ENCODE assay signal across 1 cellular context in the genomic region with DNA sequence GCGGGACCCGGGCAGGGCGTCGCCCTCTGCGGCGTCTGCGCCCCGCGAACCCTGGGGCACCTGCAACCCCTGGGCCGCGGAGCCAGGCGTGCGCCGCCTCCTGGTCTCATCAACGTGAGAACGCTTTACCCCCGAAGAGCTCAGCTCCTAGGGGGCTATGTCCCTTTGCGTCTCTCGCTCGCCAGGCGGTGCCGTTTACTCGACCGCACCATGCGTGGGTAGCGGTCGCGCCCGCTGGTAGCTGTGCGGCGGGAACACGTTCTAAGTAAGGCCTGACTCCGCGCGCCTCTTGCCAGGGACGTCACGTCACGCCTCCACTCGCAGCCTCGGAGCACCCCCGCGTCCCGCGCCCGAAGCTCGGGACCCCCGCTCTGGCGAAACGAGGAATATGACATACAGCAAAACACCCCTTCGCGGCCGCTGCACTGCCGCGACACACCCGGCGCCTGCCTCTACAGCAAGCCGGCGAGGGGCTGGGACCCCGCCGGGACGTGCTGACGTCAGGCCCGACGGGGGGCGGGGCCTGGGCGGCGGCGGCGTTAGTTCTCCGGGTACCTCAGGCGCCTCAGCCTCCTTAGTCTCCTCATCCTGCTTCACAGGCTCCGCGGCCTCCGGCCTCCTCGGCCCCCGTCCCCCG.
A peak's percentile ranks its signal among the peaks of the same experiment; 100 is the strongest.
TF ChIP-seq lines count a peak whose summit lies in the region.

A gene with protein sequence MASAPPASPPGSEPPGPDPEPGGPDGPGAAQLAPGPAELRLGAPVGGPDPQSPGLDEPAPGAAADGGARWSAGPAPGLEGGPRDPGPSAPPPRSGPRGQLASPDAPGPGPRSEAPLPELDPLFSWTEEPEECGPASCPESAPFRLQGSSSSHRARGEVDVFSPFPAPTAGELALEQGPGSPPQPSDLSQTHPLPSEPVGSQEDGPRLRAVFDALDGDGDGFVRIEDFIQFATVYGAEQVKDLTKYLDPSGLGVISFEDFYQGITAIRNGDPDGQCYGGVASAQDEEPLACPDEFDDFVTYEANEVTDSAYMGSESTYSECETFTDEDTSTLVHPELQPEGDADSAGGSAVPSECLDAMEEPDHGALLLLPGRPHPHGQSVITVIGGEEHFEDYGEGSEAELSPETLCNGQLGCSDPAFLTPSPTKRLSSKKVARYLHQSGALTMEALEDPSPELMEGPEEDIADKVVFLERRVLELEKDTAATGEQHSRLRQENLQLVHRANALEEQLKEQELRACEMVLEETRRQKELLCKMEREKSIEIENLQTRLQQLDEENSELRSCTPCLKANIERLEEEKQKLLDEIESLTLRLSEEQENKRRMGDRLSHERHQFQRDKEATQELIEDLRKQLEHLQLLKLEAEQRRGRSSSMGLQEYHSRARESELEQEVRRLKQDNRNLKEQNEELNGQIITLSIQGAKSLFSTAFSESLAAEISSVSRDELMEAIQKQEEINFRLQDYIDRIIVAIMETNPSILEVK (plus strand): TSS at position 568 of the 637 bp plus-strand sequence. CDS start 358 bp downstream, outside the sequence.

TF ChIP-seq in HepG2, 621 proteins besides CTCF, POLR2A, EP300 and RAD21 (continued from another document and continues in another):
- TF ChIP-seq, protein P1, sequence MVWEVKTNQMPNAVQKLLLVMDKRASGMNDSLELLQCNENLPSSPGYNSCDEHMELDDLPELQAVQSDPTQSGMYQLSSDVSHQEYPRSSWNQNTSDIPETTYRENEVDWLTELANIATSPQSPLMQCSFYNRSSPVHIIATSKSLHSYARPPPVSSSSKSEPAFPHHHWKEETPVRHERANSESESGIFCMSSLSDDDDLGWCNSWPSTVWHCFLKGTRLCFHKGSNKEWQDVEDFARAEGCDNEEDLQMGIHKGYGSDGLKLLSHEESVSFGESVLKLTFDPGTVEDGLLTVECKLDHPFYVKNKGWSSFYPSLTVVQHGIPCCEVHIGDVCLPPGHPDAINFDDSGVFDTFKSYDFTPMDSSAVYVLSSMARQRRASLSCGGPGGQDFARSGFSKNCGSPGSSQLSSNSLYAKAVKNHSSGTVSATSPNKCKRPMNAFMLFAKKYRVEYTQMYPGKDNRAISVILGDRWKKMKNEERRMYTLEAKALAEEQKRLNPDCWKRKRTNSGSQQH (CRISPR knock-in tag; IDR thresholded peaks at IDR 0.05; ENCODE audit: low read depth): no peak
- TF ChIP-seq GLI4 (CRISPR knock-in tag; IDR thresholded peaks at IDR 0.05; ENCODE audit: borderline replicate concordance): no peak
- TF ChIP-seq NBN (conservative IDR thresholded peaks at IDR 0.05): no peak
- no peak; the same call in 1 of the 2 replicates for TF ChIP-seq SAFB2 (CRISPR knock-in tag; IDR thresholded peaks at IDR 0.05; ENCODE audit: borderline replicate concordance, low read depth)
- TF ChIP-seq, protein P2, sequence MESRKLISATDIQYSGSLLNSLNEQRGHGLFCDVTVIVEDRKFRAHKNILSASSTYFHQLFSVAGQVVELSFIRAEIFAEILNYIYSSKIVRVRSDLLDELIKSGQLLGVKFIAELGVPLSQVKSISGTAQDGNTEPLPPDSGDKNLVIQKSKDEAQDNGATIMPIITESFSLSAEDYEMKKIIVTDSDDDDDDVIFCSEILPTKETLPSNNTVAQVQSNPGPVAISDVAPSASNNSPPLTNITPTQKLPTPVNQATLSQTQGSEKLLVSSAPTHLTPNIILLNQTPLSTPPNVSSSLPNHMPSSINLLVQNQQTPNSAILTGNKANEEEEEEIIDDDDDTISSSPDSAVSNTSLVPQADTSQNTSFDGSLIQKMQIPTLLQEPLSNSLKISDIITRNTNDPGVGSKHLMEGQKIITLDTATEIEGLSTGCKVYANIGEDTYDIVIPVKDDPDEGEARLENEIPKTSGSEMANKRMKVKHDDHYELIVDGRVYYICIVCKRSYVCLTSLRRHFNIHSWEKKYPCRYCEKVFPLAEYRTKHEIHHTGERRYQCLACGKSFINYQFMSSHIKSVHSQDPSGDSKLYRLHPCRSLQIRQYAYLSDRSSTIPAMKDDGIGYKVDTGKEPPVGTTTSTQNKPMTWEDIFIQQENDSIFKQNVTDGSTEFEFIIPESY (CRISPR knock-in tag; IDR thresholded peaks at IDR 0.05): peak; percentile 12; the same call in 1 of the 2 replicates
- no peak for TF ChIP-seq MBD4 (IDR thresholded peaks at IDR 0.05; ENCODE audit: borderline replicate concordance, low read length)
- TF ChIP-seq ESRRA (CRISPR knock-in tag; IDR thresholded peaks at IDR 0.05; ENCODE audit: low read depth): no peak
- TF ChIP-seq ZBTB7B (CRISPR knock-in tag; IDR thresholded peaks at IDR 0.05): peak; percentile 70
- TF ChIP-seq KLF12 (CRISPR knock-in tag; IDR thresholded peaks at IDR 0.05; ENCODE audit: borderline replicate concordance): peak; percentile 65; the same call in 1 of the 2 replicates
- no peak for TF ChIP-seq ZFP62 (CRISPR knock-in tag; IDR thresholded peaks at IDR 0.05)
- peak; percentile 75 for TF ChIP-seq EED (CRISPR knock-in tag; IDR thresholded peaks at IDR 0.05)
- peak; percentile 88; the same call in 1 of the 2 replicates for TF ChIP-seq NAIF1 (CRISPR knock-in tag; IDR thresholded peaks at IDR 0.05; ENCODE audit: borderline replicate concordance)
- TF ChIP-seq ZNF629 (CRISPR knock-in tag; conservative IDR thresholded peaks at IDR 0.05): 0 out of 2 replicates have a peak, but pooled peaks have one; percentile 20
- TF ChIP-seq, protein P3, sequence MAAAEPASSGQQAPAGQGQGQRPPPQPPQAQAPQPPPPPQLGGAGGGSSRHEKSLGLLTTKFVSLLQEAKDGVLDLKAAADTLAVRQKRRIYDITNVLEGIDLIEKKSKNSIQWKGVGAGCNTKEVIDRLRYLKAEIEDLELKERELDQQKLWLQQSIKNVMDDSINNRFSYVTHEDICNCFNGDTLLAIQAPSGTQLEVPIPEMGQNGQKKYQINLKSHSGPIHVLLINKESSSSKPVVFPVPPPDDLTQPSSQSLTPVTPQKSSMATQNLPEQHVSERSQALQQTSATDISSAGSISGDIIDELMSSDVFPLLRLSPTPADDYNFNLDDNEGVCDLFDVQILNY (CRISPR knock-in tag; conservative IDR thresholded peaks at IDR 0.05): 0 out of 2 replicates have a peak, but pooled peaks have one; percentile 12
- no peak for TF ChIP-seq ZBTB1 (CRISPR knock-in tag; IDR thresholded peaks at IDR 0.05; ENCODE audit: borderline replicate concordance)
- TF ChIP-seq ELF4 (CRISPR knock-in tag; IDR thresholded peaks at IDR 0.05; ENCODE audit: borderline replicate concordance): 0 out of 2 replicates have a peak, but pooled peaks have one; percentile 17
- TF ChIP-seq, protein P4, sequence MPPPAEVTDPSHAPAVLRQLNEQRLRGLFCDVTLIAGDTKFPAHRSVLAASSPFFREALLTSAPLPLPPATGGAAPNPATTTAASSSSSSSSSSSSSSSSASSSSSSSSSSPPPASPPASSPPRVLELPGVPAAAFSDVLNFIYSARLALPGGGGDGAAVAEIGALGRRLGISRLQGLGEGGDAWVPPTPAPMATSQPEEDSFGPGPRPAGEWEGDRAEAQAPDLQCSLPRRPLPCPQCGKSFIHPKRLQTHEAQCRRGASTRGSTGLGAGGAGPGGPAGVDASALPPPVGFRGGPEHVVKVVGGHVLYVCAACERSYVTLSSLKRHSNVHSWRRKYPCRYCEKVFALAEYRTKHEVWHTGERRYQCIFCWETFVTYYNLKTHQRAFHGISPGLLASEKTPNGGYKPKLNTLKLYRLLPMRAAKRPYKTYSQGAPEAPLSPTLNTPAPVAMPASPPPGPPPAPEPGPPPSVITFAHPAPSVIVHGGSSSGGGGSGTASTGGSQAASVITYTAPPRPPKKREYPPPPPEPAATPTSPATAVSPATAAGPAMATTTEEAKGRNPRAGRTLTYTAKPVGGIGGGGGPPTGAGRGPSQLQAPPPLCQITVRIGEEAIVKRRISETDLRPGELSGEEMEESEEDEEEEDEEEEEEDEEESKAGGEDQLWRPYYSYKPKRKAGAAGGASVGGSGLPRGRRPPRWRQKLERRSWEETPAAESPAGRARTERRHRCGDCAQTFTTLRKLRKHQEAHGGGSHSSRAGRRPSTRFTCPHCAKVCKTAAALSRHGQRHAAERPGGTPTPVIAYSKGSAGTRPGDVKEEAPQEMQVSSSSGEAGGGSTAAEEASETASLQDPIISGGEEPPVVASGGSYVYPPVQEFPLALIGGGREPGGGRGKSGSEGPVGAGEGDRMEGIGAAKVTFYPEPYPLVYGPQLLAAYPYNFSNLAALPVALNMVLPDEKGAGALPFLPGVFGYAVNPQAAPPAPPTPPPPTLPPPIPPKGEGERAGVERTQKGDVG (CRISPR knock-in tag; IDR thresholded peaks at IDR 0.05; ENCODE audit: borderline replicate concordance): 0 out of 2 replicates have a peak, but pooled peaks have one; percentile 62
- no peak for TF ChIP-seq MZF1 (CRISPR knock-in tag; IDR thresholded peaks at IDR 0.05; ENCODE audit: borderline replicate concordance)
- no peak for TF ChIP-seq ZNF432 (CRISPR knock-in tag; IDR thresholded peaks at IDR 0.05; ENCODE audit: borderline replicate concordance)
- peak; percentile 88 for TF ChIP-seq HIVEP1 (CRISPR knock-in tag; IDR thresholded peaks at IDR 0.05)
- TF ChIP-seq, protein P5, sequence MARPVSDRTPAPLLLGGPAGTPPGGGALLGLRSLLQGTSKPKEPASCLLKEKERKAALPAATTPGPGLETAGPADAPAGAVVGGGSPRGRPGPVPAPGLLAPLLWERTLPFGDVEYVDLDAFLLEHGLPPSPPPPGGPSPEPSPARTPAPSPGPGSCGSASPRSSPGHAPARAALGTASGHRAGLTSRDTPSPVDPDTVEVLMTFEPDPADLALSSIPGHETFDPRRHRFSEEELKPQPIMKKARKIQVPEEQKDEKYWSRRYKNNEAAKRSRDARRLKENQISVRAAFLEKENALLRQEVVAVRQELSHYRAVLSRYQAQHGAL (CRISPR knock-in tag; IDR thresholded peaks at IDR 0.05; ENCODE audit: not compliant biosample characterization): no peak
- TF ChIP-seq SRSF9 (IDR thresholded peaks at IDR 0.05; ENCODE audit: borderline replicate concordance, insufficient read depth, low read depth, low read length, poor library complexity, severe bottlenecking): no peak
- peak; percentile 89 for TF ChIP-seq CREB1 (IDR thresholded peaks at IDR 0.05)
- peak; percentile 72; the same call in 1 of the 2 replicates for TF ChIP-seq CREB1 (CRISPR knock-in tag; IDR thresholded peaks at IDR 0.05)
- no peak for TF ChIP-seq ZNF562 (CRISPR knock-in tag; IDR thresholded peaks at IDR 0.05; ENCODE audit: borderline replicate concordance)
- TF ChIP-seq ZNF546 (CRISPR knock-in tag; conservative IDR thresholded peaks at IDR 0.05): no peak; the same call in 1 of the 2 replicates
- TF ChIP-seq RFX1 (IDR thresholded peaks at IDR 0.05): no peak
- peak; percentile 67 for TF ChIP-seq KMT2B (CRISPR knock-in tag; IDR thresholded peaks at IDR 0.05)
- TF ChIP-seq, protein P6, sequence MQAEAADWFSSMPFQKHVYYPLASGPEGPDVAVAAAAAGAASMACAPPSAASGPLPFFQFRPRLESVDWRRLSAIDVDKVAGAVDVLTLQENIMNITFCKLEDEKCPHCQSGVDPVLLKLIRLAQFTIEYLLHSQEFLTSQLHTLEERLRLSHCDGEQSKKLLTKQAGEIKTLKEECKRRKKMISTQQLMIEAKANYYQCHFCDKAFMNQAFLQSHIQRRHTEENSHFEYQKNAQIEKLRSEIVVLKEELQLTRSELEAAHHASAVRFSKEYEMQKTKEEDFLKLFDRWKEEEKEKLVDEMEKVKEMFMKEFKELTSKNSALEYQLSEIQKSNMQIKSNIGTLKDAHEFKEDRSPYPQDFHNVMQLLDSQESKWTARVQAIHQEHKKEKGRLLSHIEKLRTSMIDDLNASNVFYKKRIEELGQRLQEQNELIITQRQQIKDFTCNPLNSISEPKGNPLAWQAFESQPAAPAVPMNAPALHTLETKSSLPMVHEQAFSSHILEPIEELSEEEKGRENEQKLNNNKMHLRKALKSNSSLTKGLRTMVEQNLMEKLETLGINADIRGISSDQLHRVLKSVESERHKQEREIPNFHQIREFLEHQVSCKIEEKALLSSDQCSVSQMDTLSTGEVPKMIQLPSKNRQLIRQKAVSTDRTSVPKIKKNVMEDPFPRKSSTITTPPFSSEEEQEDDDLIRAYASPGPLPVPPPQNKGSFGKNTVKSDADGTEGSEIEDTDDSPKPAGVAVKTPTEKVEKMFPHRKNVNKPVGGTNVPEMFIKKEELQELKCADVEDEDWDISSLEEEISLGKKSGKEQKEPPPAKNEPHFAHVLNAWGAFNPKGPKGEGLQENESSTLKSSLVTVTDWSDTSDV (CRISPR knock-in tag; IDR thresholded peaks at IDR 0.05): no peak
- peak; percentile 64 for TF ChIP-seq DMAP1 (CRISPR knock-in tag; IDR thresholded peaks at IDR 0.05)
- no peak for TF ChIP-seq SSRP1 (CRISPR knock-in tag; IDR thresholded peaks at IDR 0.05)
- no peak for TF ChIP-seq ZC3H13 (CRISPR knock-in tag; IDR thresholded peaks at IDR 0.05)
- TF ChIP-seq HOXA7 (CRISPR knock-in tag; IDR thresholded peaks at IDR 0.05): no peak
- no peak for TF ChIP-seq ZMYM3 (CRISPR knock-in tag; IDR thresholded peaks at IDR 0.05)
- TF ChIP-seq, protein P7, sequence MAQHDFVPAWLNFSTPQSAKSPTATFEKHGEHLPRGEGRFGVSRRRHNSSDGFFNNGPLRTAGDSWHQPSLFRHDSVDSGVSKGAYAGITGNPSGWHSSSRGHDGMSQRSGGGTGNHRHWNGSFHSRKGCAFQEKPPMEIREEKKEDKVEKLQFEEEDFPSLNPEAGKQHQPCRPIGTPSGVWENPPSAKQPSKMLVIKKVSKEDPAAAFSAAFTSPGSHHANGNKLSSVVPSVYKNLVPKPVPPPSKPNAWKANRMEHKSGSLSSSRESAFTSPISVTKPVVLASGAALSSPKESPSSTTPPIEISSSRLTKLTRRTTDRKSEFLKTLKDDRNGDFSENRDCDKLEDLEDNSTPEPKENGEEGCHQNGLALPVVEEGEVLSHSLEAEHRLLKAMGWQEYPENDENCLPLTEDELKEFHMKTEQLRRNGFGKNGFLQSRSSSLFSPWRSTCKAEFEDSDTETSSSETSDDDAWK (CRISPR knock-in tag; IDR thresholded peaks at IDR 0.05): no peak
- no peak for TF ChIP-seq MIER3 (CRISPR knock-in tag; IDR thresholded peaks at IDR 0.05; ENCODE audit: borderline replicate concordance)
- no peak for TF ChIP-seq RBM22 (optimal IDR thresholded peaks at IDR 0.05; ENCODE audit: low read length)
- TF ChIP-seq BCL6 (CRISPR knock-in tag; IDR thresholded peaks at IDR 0.05): 0 out of 2 replicates have a peak, but pooled peaks have one; percentile 49
- TF ChIP-seq, protein P8, sequence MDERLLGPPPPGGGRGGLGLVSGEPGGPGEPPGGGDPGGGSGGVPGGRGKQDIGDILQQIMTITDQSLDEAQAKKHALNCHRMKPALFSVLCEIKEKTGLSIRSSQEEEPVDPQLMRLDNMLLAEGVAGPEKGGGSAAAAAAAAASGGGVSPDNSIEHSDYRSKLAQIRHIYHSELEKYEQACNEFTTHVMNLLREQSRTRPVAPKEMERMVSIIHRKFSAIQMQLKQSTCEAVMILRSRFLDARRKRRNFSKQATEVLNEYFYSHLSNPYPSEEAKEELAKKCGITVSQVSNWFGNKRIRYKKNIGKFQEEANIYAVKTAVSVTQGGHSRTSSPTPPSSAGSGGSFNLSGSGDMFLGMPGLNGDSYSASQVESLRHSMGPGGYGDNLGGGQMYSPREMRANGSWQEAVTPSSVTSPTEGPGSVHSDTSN (CRISPR knock-in tag; IDR thresholded peaks at IDR 0.05): no peak
- TF ChIP-seq, protein P9, sequence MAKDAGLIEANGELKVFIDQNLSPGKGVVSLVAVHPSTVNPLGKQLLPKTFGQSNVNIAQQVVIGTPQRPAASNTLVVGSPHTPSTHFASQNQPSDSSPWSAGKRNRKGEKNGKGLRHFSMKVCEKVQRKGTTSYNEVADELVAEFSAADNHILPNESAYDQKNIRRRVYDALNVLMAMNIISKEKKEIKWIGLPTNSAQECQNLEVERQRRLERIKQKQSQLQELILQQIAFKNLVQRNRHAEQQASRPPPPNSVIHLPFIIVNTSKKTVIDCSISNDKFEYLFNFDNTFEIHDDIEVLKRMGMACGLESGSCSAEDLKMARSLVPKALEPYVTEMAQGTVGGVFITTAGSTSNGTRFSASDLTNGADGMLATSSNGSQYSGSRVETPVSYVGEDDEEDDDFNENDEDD (CRISPR knock-in tag; IDR thresholded peaks at IDR 0.05; ENCODE audit: borderline replicate concordance): peak; percentile 60; the same call in 1 of the 2 replicates
- TF ChIP-seq FLYWCH1 (CRISPR knock-in tag; IDR thresholded peaks at IDR 0.05): 0 out of 2 replicates have a peak, but pooled peaks have one; percentile 54
